ENCODE assay signal across 8 cellular contexts in the genomic region with DNA sequence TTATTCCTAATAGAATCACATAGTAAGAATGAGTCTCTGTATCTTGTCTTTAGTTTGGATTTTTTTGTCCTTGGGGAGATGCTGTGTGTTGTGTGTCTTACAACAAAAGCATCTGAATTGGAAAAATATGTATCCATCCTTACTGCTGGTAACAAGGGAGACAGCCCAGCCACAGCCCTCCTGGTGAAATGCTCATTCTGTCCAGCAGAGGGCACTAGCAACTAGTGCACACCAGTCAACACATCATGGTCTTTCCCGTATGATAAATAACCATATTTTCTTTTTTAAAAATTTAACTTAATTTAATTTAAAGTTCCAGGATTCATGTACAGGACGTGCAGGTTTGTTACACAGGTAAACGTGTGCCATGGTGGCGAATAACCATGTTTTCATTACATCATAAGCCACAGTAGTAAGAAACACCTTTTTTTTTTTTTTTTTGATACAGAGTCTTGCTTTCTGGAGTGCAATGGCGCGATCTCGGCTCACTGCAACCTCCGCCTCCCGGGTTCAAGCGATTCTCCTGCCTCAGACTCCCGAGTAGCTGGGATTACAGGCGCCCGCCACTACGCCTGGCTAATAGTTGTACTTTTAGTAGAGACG.
DNase-seq lines count a peak whose midpoint lies in the region; ATAC-seq, FAIRE-seq and TF ChIP-seq lines count a peak whose summit lies in the region.

No MANE protein-coding gene starts in this region.

- peak overlapping the region; percentile 15 for H3K4me3 ChIP-seq in epithelial cell of proximal tubule (ENCODE audit: low read depth, low read length)

- ATAC-seq in GM19467 (IDR thresholded peaks at IDR 0.05; ENCODE audit: unreplicated experiment), result peak; percentile 93
- peak; percentile 88 for ATAC-seq in HG03571 (IDR thresholded peaks at IDR 0.05; ENCODE audit: unreplicated experiment)
- peak; percentile 68 to 69 for ATAC-seq in naive thymus-derived CD8-positive, alpha-beta T cell
- ATAC-seq in stimulated activated effector memory CD8-positive, alpha-beta T cell treated with anti-CD3 and anti-CD28 coated beads, Interleukin-12 subunit alpha, Interleukin-12 subunit beta, amount 100 ng/mL, for 72 hours, result peak; percentile 70

- peaks cover 7 to 45% (median 30%) of the 10 kb centered on the region in 5 donors for H3K27me3 Mint-ChIP-seq in naive thymus-derived CD8-positive, alpha-beta T cell

- no peaks in the 10 kb centered on the region for H3K9me3 Mint-ChIP-seq in naive thymus-derived CD8-positive, alpha-beta T cell
- no peaks in the 10 kb centered on the region for H3K9me3 Mint-ChIP-seq in stimulated activated effector memory CD8-positive, alpha-beta T cell treated with anti-CD3 and anti-CD28 coated beads, Interleukin-12 subunit alpha, Interleukin-12 subunit beta, amount 100 ng/mL, for 72 hours

- FAIRE-seq in D721Med (lab: Jason Lieb, UNC), result peak; percentile 70

- TF ChIP-seq CTCF in D721Med (IDR thresholded peaks at IDR 0.05; ENCODE audit: insufficient read depth, missing control alignments) (peak; percentile 91), epithelial cell of proximal tubule (conservative IDR thresholded peaks at IDR 0.05; ENCODE audit: low read depth, low read length) (peak; percentile 97)

- POLR2A ChIA-PET in naive thymus-derived CD8-positive, alpha-beta T cell (lab: Charles Lee), result no interaction called here

- H3K27ac Mint-ChIP-seq in naive thymus-derived CD8-positive, alpha-beta T cell, result no peak overlapping the region
- no peak overlapping the region for H3K27ac Mint-ChIP-seq in stimulated activated effector memory CD8-positive, alpha-beta T cell treated with anti-CD3 and anti-CD28 coated beads, Interleukin-12 subunit alpha, Interleukin-12 subunit beta, amount 100 ng/mL, for 72 hours

- H3K36me3 Mint-ChIP-seq in naive thymus-derived CD8-positive, alpha-beta T cell, result no peaks in the 10 kb centered on the region
- H3K36me3 Mint-ChIP-seq in stimulated activated effector memory CD8-positive, alpha-beta T cell treated with anti-CD3 and anti-CD28 coated beads, Interleukin-12 subunit alpha, Interleukin-12 subunit beta, amount 100 ng/mL, for 72 hours, result no peaks in the 10 kb centered on the region

- H3K4me3 Mint-ChIP-seq in naive thymus-derived CD8-positive, alpha-beta T cell, result no peak overlapping the region
- no peak overlapping the region for H3K4me3 Mint-ChIP-seq in stimulated activated effector memory CD8-positive, alpha-beta T cell treated with anti-CD3 and anti-CD28 coated beads, Interleukin-12 subunit alpha, Interleukin-12 subunit beta, amount 100 ng/mL, for 72 hours

- H3K4me1 Mint-ChIP-seq in naive thymus-derived CD8-positive, alpha-beta T cell, result no peaks in the 10 kb centered on the region
- H3K4me1 Mint-ChIP-seq in stimulated activated effector memory CD8-positive, alpha-beta T cell treated with anti-CD3 and anti-CD28 coated beads, Interleukin-12 subunit alpha, Interleukin-12 subunit beta, amount 100 ng/mL, for 72 hours, result no peaks in the 10 kb centered on the region

- DNase-seq in D721Med (ENCODE audit: insufficient read length, low spot score) (no peak), NOMO-1 treated with dmso at 0.1 percent for 144 hours (lab: John Stamatoyannopoulos, UW; ENCODE audit: unreplicated experiment) (peak; percentile 47), epithelial cell of proximal tubule (ENCODE audit: low read depth) (no peak)
- DNase-seq in activated CD8-positive, alpha-beta memory T cell treated with anti-CD3 and anti-CD28 coated beads, Interleukin-2, amount 50 U/mL, for 4 hours, result peak; percentile 72
- DNase-seq in naive thymus-derived CD8-positive, alpha-beta T cell, result peak; percentile 40 to 79 (median 66)
- DNase-seq in stimulated activated effector memory CD8-positive, alpha-beta T cell treated with anti-CD3 and anti-CD28 coated beads, Interleukin-12 subunit alpha, Interleukin-12 subunit beta, amount 100 ng/mL, for 72 hours (ENCODE audit: low spot score in 2 of 2), result peak; percentile 62 to 82

Comparison
In these comparisons a context has a peak if more than half of its experiments do, and no peak if none do; other contexts are left out.
1. DNase-seq: peak in NOMO-1 treated with dmso at 0.1 percent for 144 hours (single experiment), activated CD8-positive, alpha-beta memory T cell treated with anti-CD3 and anti-CD28 coated beads, Interleukin-2, amount 50 U/mL, for 4 hours (single experiment), naive thymus-derived CD8-positive, alpha-beta T cell (10 of 10) and stimulated activated effector memory CD8-positive, alpha-beta T cell treated with anti-CD3 and anti-CD28 coated beads, Interleukin-12 subunit alpha, Interleukin-12 subunit beta, amount 100 ng/mL, for 72 hours (2 of 2); none in D721Med (single experiment) and epithelial cell of proximal tubule (single experiment).
2. Peak in every context shown above with its lines, with median percentiles within 50 percentile points of each other: ATAC-seq.